Comparison of ENCODE assay signal across 9 cellular contexts in the genomic region with DNA sequence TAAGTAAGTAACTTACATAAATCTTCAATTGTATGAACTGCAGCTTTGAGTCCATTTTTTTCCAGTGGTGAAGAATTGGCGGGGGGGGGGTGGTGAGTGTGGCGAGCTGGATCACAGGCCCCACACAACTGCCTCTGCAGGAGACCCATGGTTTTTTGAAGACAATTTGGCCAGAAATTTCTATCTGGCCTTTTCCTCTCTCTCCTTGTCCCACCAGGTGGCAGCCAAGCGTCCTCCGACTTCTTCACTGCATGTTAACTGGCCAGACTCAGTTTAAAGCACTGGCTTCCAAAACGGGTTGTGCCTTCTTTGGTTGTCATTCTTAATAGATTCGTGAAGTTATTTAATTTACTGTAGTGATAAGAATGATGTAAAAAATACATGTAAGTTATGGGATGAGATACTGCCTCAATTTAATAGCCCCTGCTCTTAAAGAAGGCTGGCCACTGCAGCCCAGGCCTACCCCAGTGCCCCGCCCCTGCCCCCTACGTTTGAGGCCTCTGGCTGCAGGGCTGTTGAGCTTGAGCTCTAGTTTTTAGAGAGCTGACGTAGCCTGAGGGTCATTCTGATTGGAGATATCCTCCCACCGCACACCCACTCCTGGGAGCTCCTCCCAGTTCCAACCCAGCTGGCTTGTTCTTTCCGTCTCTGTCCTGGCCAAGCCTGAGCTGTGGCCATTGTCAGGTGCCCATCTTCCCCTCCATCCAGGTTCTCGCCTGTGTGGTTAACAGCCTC. TPM values are rescaled to one million over a fixed set of nuclear protein-coding genes. Genes with fewer than 3 reads are reported as not detected.
DNase-seq lines count a peak whose midpoint lies in the region; ATAC-seq and TF ChIP-seq lines count a peak whose summit lies in the region.
"Had no signal": no experiment of that assay in that cellular context is flagged by ENCODE, and none has a peak within 500 bp of the region (broad histone marks: within the 10 kb centered on the region; RNA-seq: fewer than 3 reads in every experiment).

No MANE protein-coding gene starts in this region.

- DNase-seq in A172 (ENCODE audit: low spot score) (peak; percentile 31), GM10248 (ENCODE audit: extremely low spot score) (no peak), RWPE1 (ENCODE audit: low spot score) (peak; percentile 35), fibroblast of the conjunctiva (ENCODE audit: low read depth) (peak; percentile 24), gastrocnemius medialis (no peak), NK-92 (lab: John Stamatoyannopoulos, UW; ENCODE audit: unreplicated experiment) (no peak)
- DNase-seq in activated effector memory CD4-positive, alpha-beta T cell treated with anti-CD3 and anti-CD28 coated beads, Interleukin-2, amount 50 U/mL, for 16 hours: no peak

- CTCF ChIA-PET in GM10248 (lab: Yijun Ruan, JAX): interaction anchor here (0.7 to 1.8 kb wide), 9 partner anchors 8 to 662 kb away, joined by 3 to 5 read pairs (median 3); no protein-coding TSS in a partner anchor
- CTCF ChIA-PET in RWPE1 (lab: Yijun Ruan, JAX): interaction anchor here (0.5 to 1.7 kb wide), 4 partner anchors 79 to 712 kb away, joined by 3 to 4 read pairs (median 3); no protein-coding TSS in a partner anchor

- intact Hi-C loops in gastrocnemius medialis (cut with DNase I; ENCODE audit: low total_unique reads): no loop called here

- no peaks in the 10 kb centered on the region for H3K27me3 ChIP-seq in gastrocnemius medialis

- peaks cover 0 to 68% of the 10 kb centered on the region in 2 donors for H3K36me3 ChIP-seq in gastrocnemius medialis

- POLR2A ChIA-PET in GM10248 (lab: Yijun Ruan, JAX) (no interaction called here), RWPE1 (lab: Yijun Ruan, JAX; ENCODE audit: low non-redundant PET) (no interaction called here)

- H3K4me3 ChIP-seq in gastrocnemius medialis: no peak overlapping the region
- H3K4me3 ChIP-seq: HAP-1 had no signal

- H3K4me1 ChIP-seq in gastrocnemius medialis: peaks cover 0 to 6% of the 10 kb centered on the region in 2 donors
- H3K4me1 ChIP-seq: HAP-1 had no signal

- H3K27ac ChIP-seq in RWPE1 (no peak overlapping the region), gastrocnemius medialis (no peak overlapping the region)

- TF ChIP-seq CTCF in GM10248 (IDR thresholded peaks at IDR 0.05; ENCODE audit: control extremely low read depth, extremely low read depth, low read depth, missing control alignments): peak; percentile 35
- peak; percentile 41 for TF ChIP-seq CTCF in RWPE1 (conservative IDR thresholded peaks at IDR 0.05; ENCODE audit: low read depth)
- peak in 3 of 5 experiments; percentile 21 to 52 (median 27) for TF ChIP-seq CTCF in gastrocnemius medialis (IDR thresholded peaks at IDR 0.05 in 4 of 5, conservative IDR thresholded peaks at IDR 0.05 in 1 of 5)

- no peaks in the 10 kb centered on the region for H3K9me3 ChIP-seq in gastrocnemius medialis
- H3K9me3 ChIP-seq: HAP-1 had no signal

- ATAC-seq in gastrocnemius medialis (no peak), GM21360 (IDR thresholded peaks at IDR 0.05; ENCODE audit: unreplicated experiment) (no peak)

- TF ChIP-seq POLR2A in gastrocnemius medialis (IDR thresholded peaks at IDR 0.05): no peak

- in situ Hi-C loops in gastrocnemius medialis (cut with MboI; ENCODE audit: low sequenced_read_pairs in 4 of 4): loop anchor here (5.0 to 25.0 kb wide), 4 partner anchors 623 to 991 kb away; a partner anchor contains a TSS

RNA-seq across cellular contexts. Expression of a gene that starts 36.4 kb away (rescaled TPM):
- 22.0 and 38.5 TPM in 2 replicates for total RNA-seq in A172 (2014; rRNA removed; shearing (Covaris generic))
- total RNA-seq in gastrocnemius medialis: 100 to 1,000 TPM in 2 of 4 donors, 10 to 100 TPM in 2; 57.5 to 174 (median 117) TPM

Comparison
In these comparisons a context has a peak if more than half of its experiments do, and no peak if none do; other contexts are left out.
1. DNase-seq: peak in A172 (single experiment), RWPE1 (single experiment) and fibroblast of the conjunctiva (single experiment); none in GM10248 (single experiment), gastrocnemius medialis (0 of 2), activated effector memory CD4-positive, alpha-beta T cell treated with anti-CD3 and anti-CD28 coated beads, Interleukin-2, amount 50 U/mL, for 16 hours (single experiment) and NK-92 (single experiment).
2. Peak in every context shown above with its lines, with median percentiles within 50 percentile points of each other: CTCF ChIP-seq.